Comparison of ENCODE assay signal across 6 cellular contexts in the genomic region with DNA sequence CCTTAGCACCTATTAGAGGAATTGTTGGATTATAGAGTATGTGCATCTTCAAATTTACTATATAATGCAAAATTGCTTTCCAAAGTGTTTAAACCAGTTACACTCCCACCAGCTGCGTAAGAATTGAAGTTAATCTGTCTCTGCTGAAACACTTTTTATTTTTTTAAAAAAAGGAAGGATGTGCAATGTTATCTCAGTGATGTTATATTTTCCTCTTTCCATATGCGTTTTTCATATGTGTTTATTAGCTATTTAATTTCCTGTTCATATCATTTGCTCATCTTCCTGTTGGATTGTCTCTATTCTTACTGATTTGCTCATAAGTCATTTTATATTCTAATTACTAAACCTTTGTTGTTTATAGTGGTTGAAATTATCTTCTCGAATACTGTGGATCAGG.
"Had no signal": no experiment of that assay in that cellular context is flagged by ENCODE, and none has a peak within 500 bp of the region (broad histone marks: within the 10 kb centered on the region; RNA-seq: fewer than 3 reads in every experiment).

No MANE protein-coding gene starts in this region.

- DNase-seq: GM23248, GOT3, H7, H9, HCEC 1CT, HFFc6 had no signal
